In the genomic region with DNA sequence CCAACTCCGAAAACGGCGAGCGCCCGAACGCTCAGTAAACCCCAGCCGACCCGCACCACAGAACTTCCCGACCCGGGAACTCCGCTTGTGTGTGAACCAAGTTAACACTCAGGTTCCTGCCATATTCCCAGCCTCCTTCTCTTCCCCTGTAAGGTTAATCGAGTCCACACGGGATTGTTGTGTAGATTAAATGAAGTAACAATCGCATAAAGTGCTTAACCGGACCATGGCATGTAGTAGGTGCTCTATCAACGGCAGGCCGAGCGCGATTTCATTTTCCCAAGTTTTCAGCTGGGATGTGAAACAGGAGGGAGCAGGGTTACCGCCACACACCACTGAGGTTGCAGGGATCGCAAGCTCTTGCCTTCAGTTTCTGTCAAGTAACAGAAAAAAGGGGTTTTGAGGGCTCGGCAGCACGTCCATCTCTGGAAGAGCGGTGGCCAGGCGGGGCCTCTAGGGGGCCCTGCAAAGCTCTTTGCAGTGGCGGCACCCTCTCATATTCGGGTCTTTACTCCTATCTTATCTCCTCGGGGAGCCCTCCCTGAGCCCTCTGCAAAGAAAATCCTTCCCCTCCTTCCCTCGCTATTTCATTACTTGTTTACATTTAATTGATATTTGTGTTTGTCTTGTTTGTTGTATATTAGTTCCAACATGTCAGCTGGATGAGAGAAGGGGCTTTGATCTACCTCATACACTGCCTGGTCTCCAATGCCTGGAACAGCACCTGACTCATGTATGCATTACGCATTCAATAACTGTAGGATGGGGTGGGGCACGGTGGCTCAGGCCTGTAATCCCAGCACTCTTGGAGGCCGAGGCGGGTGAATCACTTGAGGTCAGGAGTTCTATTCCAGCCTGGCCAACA, we compare ENCODE assay signal across 1 cellular context.
TF ChIP-seq lines count a peak whose summit lies in the region.

No MANE protein-coding gene starts in this region.

TF ChIP-seq in HepG2, 621 proteins besides CTCF, POLR2A, EP300 and RAD21 (continued from another document and continues in another):
- TF ChIP-seq TOE1 (CRISPR knock-in tag; IDR thresholded peaks at IDR 0.05) (no peak), KDM4B (CRISPR knock-in tag; IDR thresholded peaks at IDR 0.05) (no peak), ZSCAN25 (CRISPR knock-in tag; IDR thresholded peaks at IDR 0.05) (0 out of 2 replicates have a peak, but pooled peaks have one; percentile 19), TARDBP (CRISPR knock-in tag; IDR thresholded peaks at IDR 0.05) (no peak), ZC3H13 (CRISPR knock-in tag; IDR thresholded peaks at IDR 0.05) (no peak), MEF2D (CRISPR knock-in tag; IDR thresholded peaks at IDR 0.05) (peak; percentile 37; the same call in 1 of the 2 replicates), ZNF367 (CRISPR knock-in tag; IDR thresholded peaks at IDR 0.05; ENCODE audit: borderline replicate concordance) (no peak), ZNF232 (CRISPR knock-in tag; IDR thresholded peaks at IDR 0.05; ENCODE audit: borderline replicate concordance) (peak; percentile 31; the same call in 1 of the 2 replicates), TAF1 (CRISPR knock-in tag; IDR thresholded peaks at IDR 0.05) (peak; percentile 41; the same call in 1 of the 2 replicates), HOXA5 (CRISPR knock-in tag; IDR thresholded peaks at IDR 0.05) (0 out of 2 replicates have a peak, but pooled peaks have one; percentile 10), NAIF1 (CRISPR knock-in tag; IDR thresholded peaks at IDR 0.05; ENCODE audit: borderline replicate concordance) (no peak), IRF2 (CRISPR knock-in tag; IDR thresholded peaks at IDR 0.05) (peak; percentile 26; the same call in 1 of the 2 replicates), ZNF563 (CRISPR knock-in tag; IDR thresholded peaks at IDR 0.05) (no peak), MIXL1 (CRISPR knock-in tag; IDR thresholded peaks at IDR 0.05) (0 out of 2 replicates have a peak, but pooled peaks have one; percentile 15), XRCC5 (optimal IDR thresholded peaks at IDR 0.05; ENCODE audit: low read length) (peak; percentile 47), YEATS2 (CRISPR knock-in tag; IDR thresholded peaks at IDR 0.05; ENCODE audit: borderline replicate concordance) (peak; percentile 27; the same call in 1 of the 2 replicates), ARNT (IDR thresholded peaks at IDR 0.05) (no peak), ASH2L (IDR thresholded peaks at IDR 0.05; ENCODE audit: insufficient read length, low read depth, low read length) (peak; percentile 72), RXRB (CRISPR knock-in tag; IDR thresholded peaks at IDR 0.05; ENCODE audit: borderline replicate concordance) (peak; percentile 40)
- TF ChIP-seq, protein P1, sequence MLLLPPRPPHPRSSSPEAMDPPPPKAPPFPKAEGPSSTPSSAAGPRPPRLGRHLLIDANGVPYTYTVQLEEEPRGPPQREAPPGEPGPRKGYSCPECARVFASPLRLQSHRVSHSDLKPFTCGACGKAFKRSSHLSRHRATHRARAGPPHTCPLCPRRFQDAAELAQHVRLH (CRISPR knock-in tag; IDR thresholded peaks at IDR 0.05; ENCODE audit: borderline replicate concordance, low read depth), result peak; percentile 43; the same call in 1 of the 2 replicates
- TF ChIP-seq, protein P2, sequence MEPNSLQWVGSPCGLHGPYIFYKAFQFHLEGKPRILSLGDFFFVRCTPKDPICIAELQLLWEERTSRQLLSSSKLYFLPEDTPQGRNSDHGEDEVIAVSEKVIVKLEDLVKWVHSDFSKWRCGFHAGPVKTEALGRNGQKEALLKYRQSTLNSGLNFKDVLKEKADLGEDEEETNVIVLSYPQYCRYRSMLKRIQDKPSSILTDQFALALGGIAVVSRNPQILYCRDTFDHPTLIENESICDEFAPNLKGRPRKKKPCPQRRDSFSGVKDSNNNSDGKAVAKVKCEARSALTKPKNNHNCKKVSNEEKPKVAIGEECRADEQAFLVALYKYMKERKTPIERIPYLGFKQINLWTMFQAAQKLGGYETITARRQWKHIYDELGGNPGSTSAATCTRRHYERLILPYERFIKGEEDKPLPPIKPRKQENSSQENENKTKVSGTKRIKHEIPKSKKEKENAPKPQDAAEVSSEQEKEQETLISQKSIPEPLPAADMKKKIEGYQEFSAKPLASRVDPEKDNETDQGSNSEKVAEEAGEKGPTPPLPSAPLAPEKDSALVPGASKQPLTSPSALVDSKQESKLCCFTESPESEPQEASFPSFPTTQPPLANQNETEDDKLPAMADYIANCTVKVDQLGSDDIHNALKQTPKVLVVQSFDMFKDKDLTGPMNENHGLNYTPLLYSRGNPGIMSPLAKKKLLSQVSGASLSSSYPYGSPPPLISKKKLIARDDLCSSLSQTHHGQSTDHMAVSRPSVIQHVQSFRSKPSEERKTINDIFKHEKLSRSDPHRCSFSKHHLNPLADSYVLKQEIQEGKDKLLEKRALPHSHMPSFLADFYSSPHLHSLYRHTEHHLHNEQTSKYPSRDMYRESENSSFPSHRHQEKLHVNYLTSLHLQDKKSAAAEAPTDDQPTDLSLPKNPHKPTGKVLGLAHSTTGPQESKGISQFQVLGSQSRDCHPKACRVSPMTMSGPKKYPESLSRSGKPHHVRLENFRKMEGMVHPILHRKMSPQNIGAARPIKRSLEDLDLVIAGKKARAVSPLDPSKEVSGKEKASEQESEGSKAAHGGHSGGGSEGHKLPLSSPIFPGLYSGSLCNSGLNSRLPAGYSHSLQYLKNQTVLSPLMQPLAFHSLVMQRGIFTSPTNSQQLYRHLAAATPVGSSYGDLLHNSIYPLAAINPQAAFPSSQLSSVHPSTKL (CRISPR knock-in tag; IDR thresholded peaks at IDR 0.05), result peak; percentile 20; the same call in 1 of the 2 replicates
- TF ChIP-seq, protein P3, sequence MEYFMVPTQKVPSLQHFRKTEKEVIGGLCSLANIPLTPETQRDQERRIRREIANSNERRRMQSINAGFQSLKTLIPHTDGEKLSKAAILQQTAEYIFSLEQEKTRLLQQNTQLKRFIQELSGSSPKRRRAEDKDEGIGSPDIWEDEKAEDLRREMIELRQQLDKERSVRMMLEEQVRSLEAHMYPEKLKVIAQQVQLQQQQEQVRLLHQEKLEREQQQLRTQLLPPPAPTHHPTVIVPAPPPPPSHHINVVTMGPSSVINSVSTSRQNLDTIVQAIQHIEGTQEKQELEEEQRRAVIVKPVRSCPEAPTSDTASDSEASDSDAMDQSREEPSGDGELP (IDR thresholded peaks at IDR 0.05; ENCODE audit: borderline replicate concordance, low read depth), result peak; percentile 49; the same call in 1 of the 2 replicates
- TF ChIP-seq, protein P4, sequence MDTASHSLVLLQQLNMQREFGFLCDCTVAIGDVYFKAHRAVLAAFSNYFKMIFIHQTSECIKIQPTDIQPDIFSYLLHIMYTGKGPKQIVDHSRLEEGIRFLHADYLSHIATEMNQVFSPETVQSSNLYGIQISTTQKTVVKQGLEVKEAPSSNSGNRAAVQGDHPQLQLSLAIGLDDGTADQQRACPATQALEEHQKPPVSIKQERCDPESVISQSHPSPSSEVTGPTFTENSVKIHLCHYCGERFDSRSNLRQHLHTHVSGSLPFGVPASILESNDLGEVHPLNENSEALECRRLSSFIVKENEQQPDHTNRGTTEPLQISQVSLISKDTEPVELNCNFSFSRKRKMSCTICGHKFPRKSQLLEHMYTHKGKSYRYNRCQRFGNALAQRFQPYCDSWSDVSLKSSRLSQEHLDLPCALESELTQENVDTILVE (CRISPR knock-in tag; IDR thresholded peaks at IDR 0.05), result 0 out of 2 replicates have a peak, but pooled peaks have one; percentile 25
- TF ChIP-seq, protein P5, sequence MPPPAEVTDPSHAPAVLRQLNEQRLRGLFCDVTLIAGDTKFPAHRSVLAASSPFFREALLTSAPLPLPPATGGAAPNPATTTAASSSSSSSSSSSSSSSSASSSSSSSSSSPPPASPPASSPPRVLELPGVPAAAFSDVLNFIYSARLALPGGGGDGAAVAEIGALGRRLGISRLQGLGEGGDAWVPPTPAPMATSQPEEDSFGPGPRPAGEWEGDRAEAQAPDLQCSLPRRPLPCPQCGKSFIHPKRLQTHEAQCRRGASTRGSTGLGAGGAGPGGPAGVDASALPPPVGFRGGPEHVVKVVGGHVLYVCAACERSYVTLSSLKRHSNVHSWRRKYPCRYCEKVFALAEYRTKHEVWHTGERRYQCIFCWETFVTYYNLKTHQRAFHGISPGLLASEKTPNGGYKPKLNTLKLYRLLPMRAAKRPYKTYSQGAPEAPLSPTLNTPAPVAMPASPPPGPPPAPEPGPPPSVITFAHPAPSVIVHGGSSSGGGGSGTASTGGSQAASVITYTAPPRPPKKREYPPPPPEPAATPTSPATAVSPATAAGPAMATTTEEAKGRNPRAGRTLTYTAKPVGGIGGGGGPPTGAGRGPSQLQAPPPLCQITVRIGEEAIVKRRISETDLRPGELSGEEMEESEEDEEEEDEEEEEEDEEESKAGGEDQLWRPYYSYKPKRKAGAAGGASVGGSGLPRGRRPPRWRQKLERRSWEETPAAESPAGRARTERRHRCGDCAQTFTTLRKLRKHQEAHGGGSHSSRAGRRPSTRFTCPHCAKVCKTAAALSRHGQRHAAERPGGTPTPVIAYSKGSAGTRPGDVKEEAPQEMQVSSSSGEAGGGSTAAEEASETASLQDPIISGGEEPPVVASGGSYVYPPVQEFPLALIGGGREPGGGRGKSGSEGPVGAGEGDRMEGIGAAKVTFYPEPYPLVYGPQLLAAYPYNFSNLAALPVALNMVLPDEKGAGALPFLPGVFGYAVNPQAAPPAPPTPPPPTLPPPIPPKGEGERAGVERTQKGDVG (CRISPR knock-in tag; IDR thresholded peaks at IDR 0.05; ENCODE audit: borderline replicate concordance), result peak; percentile 23; the same call in 1 of the 2 replicates
- TF ChIP-seq, protein P6, sequence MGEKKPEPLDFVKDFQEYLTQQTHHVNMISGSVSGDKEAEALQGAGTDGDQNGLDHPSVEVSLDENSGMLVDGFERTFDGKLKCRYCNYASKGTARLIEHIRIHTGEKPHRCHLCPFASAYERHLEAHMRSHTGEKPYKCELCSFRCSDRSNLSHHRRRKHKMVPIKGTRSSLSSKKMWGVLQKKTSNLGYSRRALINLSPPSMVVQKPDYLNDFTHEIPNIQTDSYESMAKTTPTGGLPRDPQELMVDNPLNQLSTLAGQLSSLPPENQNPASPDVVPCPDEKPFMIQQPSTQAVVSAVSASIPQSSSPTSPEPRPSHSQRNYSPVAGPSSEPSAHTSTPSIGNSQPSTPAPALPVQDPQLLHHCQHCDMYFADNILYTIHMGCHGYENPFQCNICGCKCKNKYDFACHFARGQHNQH (CRISPR knock-in tag; IDR thresholded peaks at IDR 0.05), result peak; percentile 56; the same call in 1 of the 2 replicates
- TF ChIP-seq, protein P7, sequence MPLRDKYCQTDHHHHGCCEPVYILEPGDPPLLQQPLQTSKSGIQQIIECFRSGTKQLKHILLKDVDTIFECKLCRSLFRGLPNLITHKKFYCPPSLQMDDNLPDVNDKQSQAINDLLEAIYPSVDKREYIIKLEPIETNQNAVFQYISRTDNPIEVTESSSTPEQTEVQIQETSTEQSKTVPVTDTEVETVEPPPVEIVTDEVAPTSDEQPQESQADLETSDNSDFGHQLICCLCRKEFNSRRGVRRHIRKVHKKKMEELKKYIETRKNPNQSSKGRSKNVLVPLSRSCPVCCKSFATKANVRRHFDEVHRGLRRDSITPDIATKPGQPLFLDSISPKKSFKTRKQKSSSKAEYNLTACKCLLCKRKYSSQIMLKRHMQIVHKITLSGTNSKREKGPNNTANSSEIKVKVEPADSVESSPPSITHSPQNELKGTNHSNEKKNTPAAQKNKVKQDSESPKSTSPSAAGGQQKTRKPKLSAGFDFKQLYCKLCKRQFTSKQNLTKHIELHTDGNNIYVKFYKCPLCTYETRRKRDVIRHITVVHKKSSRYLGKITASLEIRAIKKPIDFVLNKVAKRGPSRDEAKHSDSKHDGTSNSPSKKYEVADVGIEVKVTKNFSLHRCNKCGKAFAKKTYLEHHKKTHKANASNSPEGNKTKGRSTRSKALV (CRISPR knock-in tag; IDR thresholded peaks at IDR 0.05), result no peak
- TF ChIP-seq, protein P8, sequence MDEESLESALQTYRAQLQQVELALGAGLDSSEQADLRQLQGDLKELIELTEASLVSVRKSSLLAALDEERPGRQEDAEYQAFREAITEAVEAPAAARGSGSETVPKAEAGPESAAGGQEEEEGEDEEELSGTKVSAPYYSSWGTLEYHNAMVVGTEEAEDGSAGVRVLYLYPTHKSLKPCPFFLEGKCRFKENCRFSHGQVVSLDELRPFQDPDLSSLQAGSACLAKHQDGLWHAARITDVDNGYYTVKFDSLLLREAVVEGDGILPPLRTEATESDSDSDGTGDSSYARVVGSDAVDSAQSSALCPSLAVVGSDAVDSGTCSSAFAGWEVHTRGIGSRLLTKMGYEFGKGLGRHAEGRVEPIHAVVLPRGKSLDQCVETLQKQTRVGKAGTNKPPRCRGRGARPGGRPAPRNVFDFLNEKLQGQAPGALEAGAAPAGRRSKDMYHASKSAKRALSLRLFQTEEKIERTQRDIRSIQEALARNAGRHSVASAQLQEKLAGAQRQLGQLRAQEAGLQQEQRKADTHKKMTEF (CRISPR knock-in tag; IDR thresholded peaks at IDR 0.05), result peak; percentile 40; the same call in 1 of the 2 replicates
- TF ChIP-seq, protein P9, sequence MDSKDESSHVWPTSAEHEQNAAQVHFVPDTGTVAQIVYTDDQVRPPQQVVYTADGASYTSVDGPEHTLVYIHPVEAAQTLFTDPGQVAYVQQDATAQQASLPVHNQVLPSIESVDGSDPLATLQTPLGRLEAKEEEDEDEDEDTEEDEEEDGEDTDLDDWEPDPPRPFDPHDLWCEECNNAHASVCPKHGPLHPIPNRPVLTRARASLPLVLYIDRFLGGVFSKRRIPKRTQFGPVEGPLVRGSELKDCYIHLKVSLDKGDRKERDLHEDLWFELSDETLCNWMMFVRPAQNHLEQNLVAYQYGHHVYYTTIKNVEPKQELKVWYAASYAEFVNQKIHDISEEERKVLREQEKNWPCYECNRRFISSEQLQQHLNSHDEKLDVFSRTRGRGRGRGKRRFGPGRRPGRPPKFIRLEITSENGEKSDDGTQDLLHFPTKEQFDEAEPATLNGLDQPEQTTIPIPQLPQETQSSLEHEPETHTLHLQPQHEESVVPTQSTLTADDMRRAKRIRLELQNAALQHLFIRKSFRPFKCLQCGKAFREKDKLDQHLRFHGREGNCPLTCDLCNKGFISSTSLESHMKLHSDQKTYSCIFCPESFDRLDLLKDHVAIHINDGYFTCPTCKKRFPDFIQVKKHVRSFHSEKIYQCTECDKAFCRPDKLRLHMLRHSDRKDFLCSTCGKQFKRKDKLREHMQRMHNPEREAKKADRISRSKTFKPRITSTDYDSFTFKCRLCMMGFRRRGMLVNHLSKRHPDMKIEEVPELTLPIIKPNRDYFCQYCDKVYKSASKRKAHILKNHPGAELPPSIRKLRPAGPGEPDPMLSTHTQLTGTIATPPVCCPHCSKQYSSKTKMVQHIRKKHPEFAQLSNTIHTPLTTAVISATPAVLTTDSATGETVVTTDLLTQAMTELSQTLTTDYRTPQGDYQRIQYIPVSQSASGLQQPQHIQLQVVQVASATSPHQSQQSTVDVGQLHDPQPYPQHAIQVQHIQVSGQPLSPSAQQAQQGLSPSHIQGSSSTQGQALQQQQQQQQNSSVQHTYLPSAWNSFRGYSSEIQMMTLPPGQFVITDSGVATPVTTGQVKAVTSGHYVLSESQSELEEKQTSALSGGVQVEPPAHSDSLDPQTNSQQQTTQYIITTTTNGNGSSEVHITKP (CRISPR knock-in tag; IDR thresholded peaks at IDR 0.05; ENCODE audit: low read depth), result no peak
- TF ChIP-seq, protein P10, sequence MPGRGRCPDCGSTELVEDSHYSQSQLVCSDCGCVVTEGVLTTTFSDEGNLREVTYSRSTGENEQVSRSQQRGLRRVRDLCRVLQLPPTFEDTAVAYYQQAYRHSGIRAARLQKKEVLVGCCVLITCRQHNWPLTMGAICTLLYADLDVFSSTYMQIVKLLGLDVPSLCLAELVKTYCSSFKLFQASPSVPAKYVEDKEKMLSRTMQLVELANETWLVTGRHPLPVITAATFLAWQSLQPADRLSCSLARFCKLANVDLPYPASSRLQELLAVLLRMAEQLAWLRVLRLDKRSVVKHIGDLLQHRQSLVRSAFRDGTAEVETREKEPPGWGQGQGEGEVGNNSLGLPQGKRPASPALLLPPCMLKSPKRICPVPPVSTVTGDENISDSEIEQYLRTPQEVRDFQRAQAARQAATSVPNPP (CRISPR knock-in tag; IDR thresholded peaks at IDR 0.05), result 0 out of 2 replicates have a peak, but pooled peaks have one; percentile 18
